ENCODE assay signal across 8 cellular contexts in genomic region chr19:14496029-14496848, GRCh38. TPM values are rescaled to one million over a fixed set of nuclear protein-coding genes. Genes with fewer than 3 reads are reported as not detected.
DNase-seq lines count a peak whose midpoint lies in the region; ATAC-seq and TF ChIP-seq lines count a peak whose summit lies in the region.

A gene with protein sequence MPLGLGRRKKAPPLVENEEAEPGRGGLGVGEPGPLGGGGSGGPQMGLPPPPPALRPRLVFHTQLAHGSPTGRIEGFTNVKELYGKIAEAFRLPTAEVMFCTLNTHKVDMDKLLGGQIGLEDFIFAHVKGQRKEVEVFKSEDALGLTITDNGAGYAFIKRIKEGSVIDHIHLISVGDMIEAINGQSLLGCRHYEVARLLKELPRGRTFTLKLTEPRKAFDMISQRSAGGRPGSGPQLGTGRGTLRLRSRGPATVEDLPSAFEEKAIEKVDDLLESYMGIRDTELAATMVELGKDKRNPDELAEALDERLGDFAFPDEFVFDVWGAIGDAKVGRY (minus strand): TSS chr19:14496127. CDS start chr19:14482976, 13,151 bp downstream.

- H3K4me2 ChIP-seq in Loucy (ENCODE audit: low read depth, low read length, poor library complexity, severe bottlenecking): peak within 1 kb of the TSS; percentile 99

- peak within 1 kb of the TSS; percentile 79 to 93 (median 87) for H3K27ac Mint-ChIP-seq in naive thymus-derived CD4-positive, alpha-beta T cell
- H3K27ac Mint-ChIP-seq in stimulated activated effector memory CD8-positive, alpha-beta T cell treated with anti-CD3 and anti-CD28 coated beads, Interleukin-12 subunit alpha, Interleukin-12 subunit beta, amount 100 ng/mL, for 72 hours: peak within 1 kb of the TSS; percentile 76

- peak within 1 kb of the TSS; percentile 74 to 91 (median 88) for H3K4me3 Mint-ChIP-seq in naive thymus-derived CD4-positive, alpha-beta T cell
- peak within 1 kb of the TSS; percentile 72 for H3K4me3 Mint-ChIP-seq in stimulated activated effector memory CD8-positive, alpha-beta T cell treated with anti-CD3 and anti-CD28 coated beads, Interleukin-12 subunit alpha, Interleukin-12 subunit beta, amount 100 ng/mL, for 72 hours

- no peaks in the 10 kb centered on the region for H4K20me1 ChIP-seq in Loucy (ENCODE audit: insufficient read depth, low read length, poor library complexity, severe bottlenecking)

- no peaks in the 10 kb centered on the region for H3K27me3 ChIP-seq in Loucy (ENCODE audit: insufficient read depth, low read length, poor library complexity, severe bottlenecking)
- no peaks in the 10 kb centered on the region for H3K27me3 ChIP-seq in naive thymus-derived CD4-positive, alpha-beta T cell (ENCODE audit: control insufficient read depth in 2 of 2, insufficient read depth in 2 of 2, low read length in 2 of 2)

- DNase-seq in C1 segment of cervical spinal cord (lab: John Stamatoyannopoulos, UW) (peak; percentile 46 to 99 (median 97)), SHP77 (lab: John Stamatoyannopoulos, UW) (peak; percentile 96 to 97), fibroblast of peridontal ligament (ENCODE audit: extremely low read depth) (peak; percentile 97)
- peak; percentile 94 for DNase-seq in activated effector memory CD4-positive, alpha-beta T cell treated with anti-CD3 and anti-CD28 coated beads, Interleukin-2, amount 50 U/mL, for 16 hours
- peak; percentile 80 to 92 (median 86) for DNase-seq in naive thymus-derived CD4-positive, alpha-beta T cell
- DNase-seq in stimulated activated effector memory CD8-positive, alpha-beta T cell treated with anti-CD3 and anti-CD28 coated beads, Interleukin-12 subunit alpha, Interleukin-12 subunit beta, amount 100 ng/mL, for 72 hours (ENCODE audit: low spot score in 2 of 2): peak; percentile 90 to 92

- peak within 1 kb of the TSS; percentile 94 for H3K4me3 ChIP-seq in Loucy (ENCODE audit: low read length, poor library complexity, severe bottlenecking)
- peak within 1 kb of the TSS; percentile 74 for H3K4me3 ChIP-seq in naive thymus-derived CD4-positive, alpha-beta T cell (ENCODE audit: low read length)

- H3F3A ChIP-seq in Loucy (ENCODE audit: low read depth): no peaks in the 10 kb centered on the region

- no peaks in the 10 kb centered on the region for H3K9me2 ChIP-seq in Loucy (replicated peaks; ENCODE audit: low read depth, low read length)

- peak; percentile 62 for ATAC-seq in GM21360 (IDR thresholded peaks at IDR 0.05; ENCODE audit: unreplicated experiment)
- ATAC-seq in naive thymus-derived CD4-positive, alpha-beta T cell: peak; percentile 94
- peak; percentile 93 for ATAC-seq in stimulated activated effector memory CD8-positive, alpha-beta T cell treated with anti-CD3 and anti-CD28 coated beads, Interleukin-12 subunit alpha, Interleukin-12 subunit beta, amount 100 ng/mL, for 72 hours

- peaks cover 10% of the 10 kb centered on the region; the same call in 1 of the 2 replicates for H3K79me2 ChIP-seq in Loucy (ENCODE audit: insufficient read depth, low read length)

- H3K9me3 Mint-ChIP-seq in naive thymus-derived CD4-positive, alpha-beta T cell: no peaks in the 10 kb centered on the region
- no peaks in the 10 kb centered on the region for H3K9me3 Mint-ChIP-seq in stimulated activated effector memory CD8-positive, alpha-beta T cell treated with anti-CD3 and anti-CD28 coated beads, Interleukin-12 subunit alpha, Interleukin-12 subunit beta, amount 100 ng/mL, for 72 hours

- peak within 1 kb of the TSS; percentile 80 for H3K27ac ChIP-seq in naive thymus-derived CD4-positive, alpha-beta T cell (ENCODE audit: low read depth, low read length)

- H3K9me3 ChIP-seq in Loucy (ENCODE audit: insufficient read depth, low read depth, low read length): no peaks in the 10 kb centered on the region
- H3K9me3 ChIP-seq in naive thymus-derived CD4-positive, alpha-beta T cell (ENCODE audit: control insufficient read depth in 2 of 3, low read length in 3 of 3): no peaks in the 10 kb centered on the region

- peaks cover 0 to 12% (median 9%) of the 10 kb centered on the region in 5 donors for H3K36me3 Mint-ChIP-seq in naive thymus-derived CD4-positive, alpha-beta T cell
- H3K36me3 Mint-ChIP-seq in stimulated activated effector memory CD8-positive, alpha-beta T cell treated with anti-CD3 and anti-CD28 coated beads, Interleukin-12 subunit alpha, Interleukin-12 subunit beta, amount 100 ng/mL, for 72 hours: peaks cover 6% of the 10 kb centered on the region

- peak within 1 kb of the TSS; percentile 92 for H2AFZ ChIP-seq in Loucy (ENCODE audit: low read length)

- intact Hi-C loops in naive thymus-derived CD4-positive, alpha-beta T cell (cut with micrococcal nuclease): loop anchor here (1.0 kb wide), 2 partner anchors 9 to 22 kb away; partner anchors contain the start of gene DNAJB1 (in 2 of the 2)

- POLR2A ChIA-PET in naive thymus-derived CD4-positive, alpha-beta T cell (lab: Charles Lee): interaction anchor here (1.0 to 34.0 kb wide), 10 partner anchors 10 to 415 kb away, joined by 3 to 1101 read pairs (median 5); partner anchors contain the start of genes DNAJB1 and TECR

- peak within 1 kb of the TSS; percentile 66 for H3K9ac ChIP-seq in Loucy (ENCODE audit: low read depth, low read length, poor library complexity, severe bottlenecking)

- no peak for TF ChIP-seq CTCF in Loucy (conservative IDR thresholded peaks at IDR 0.05; ENCODE audit: low read length)

- no peaks in the 10 kb centered on the region for H3K36me3 ChIP-seq in Loucy (ENCODE audit: insufficient read depth, low read length)
- peaks cover 0 to 4% (median 0%) of the 10 kb centered on the region in 3 experiments for H3K36me3 ChIP-seq in naive thymus-derived CD4-positive, alpha-beta T cell (ENCODE audit: control insufficient read depth in 2 of 3, insufficient read depth in 3 of 3, low read length in 3 of 3)

- peaks cover 5 to 35% (median 28%) of the 10 kb centered on the region in 7 donors for H3K4me1 Mint-ChIP-seq in naive thymus-derived CD4-positive, alpha-beta T cell
- peaks cover 18% of the 10 kb centered on the region for H3K4me1 Mint-ChIP-seq in stimulated activated effector memory CD8-positive, alpha-beta T cell treated with anti-CD3 and anti-CD28 coated beads, Interleukin-12 subunit alpha, Interleukin-12 subunit beta, amount 100 ng/mL, for 72 hours

- CTCF ChIA-PET in naive thymus-derived CD4-positive, alpha-beta T cell (lab: Charles Lee): interaction anchor here (0.5 to 3.2 kb wide), 9 partner anchors 7 to 383 kb away, joined by 3 to 16 read pairs (median 3); partner anchors contain the start of gene NDUFB7

- no peaks in the 10 kb centered on the region for H3K27me3 Mint-ChIP-seq in naive thymus-derived CD4-positive, alpha-beta T cell

- H3K4me1 ChIP-seq in Loucy (ENCODE audit: insufficient read depth, low read length, poor library complexity, severe bottlenecking): peaks cover 18% of the 10 kb centered on the region
- H3K4me1 ChIP-seq in naive thymus-derived CD4-positive, alpha-beta T cell (ENCODE audit: control insufficient read depth in 2 of 2, insufficient read depth in 2 of 2, low read length in 2 of 2): peaks cover 12 to 14% of the 10 kb centered on the region in 2 donors

RNA-seq across cellular contexts. Expression of the gene that starts here (rescaled TPM):
- total RNA-seq in naive thymus-derived CD4-positive, alpha-beta T cell: 10 to 100 TPM; 21.3 to 45.4 (median 24.7) TPM
- 10 to 100 TPM; 34.0 to 46.1 TPM for polyA plus RNA-seq in naive thymus-derived CD4-positive, alpha-beta T cell

Comparison
In these comparisons a context has a peak if more than half of its experiments do, and no peak if none do; other contexts are left out.
1. Peak in every context shown above with its lines: DNase-seq, ATAC-seq, H3K4me3 ChIP-seq and H3K27ac ChIP-seq.